Comparison of ENCODE assay signal across 37 cellular contexts in the genomic region with DNA sequence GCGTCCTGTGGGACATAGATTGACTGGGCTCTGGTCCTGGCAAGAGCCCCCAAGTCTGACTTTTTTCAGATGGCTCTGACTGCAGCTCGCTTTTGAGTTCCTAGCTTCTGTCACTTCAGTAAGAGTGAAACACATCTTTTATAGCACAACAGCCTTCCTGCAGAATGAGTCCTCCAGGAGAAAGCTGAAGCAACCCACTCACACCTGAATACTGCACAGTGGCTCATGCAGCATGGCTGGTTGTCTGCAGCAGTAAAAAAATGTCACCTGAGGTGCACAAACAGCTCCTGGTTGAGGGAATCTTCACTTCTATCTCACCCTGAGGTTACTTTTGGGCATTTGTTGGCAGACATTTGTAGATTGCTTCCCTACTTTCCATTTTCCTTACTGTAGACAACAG.
"Had no signal": no experiment of that assay in that cellular context is flagged by ENCODE, and none has a peak within 500 bp of the region (broad histone marks: within the 10 kb centered on the region; RNA-seq: fewer than 3 reads in every experiment).

No MANE protein-coding gene starts in this region.

- H3K27ac ChIP-seq: ascending aorta, cardiac muscle cell, WERI-Rb-1 had no signal

- H3K27me3 Mint-ChIP-seq: activated CD4-positive, alpha-beta memory T cell treated with anti-CD3 and anti-CD28 coated beads for 36 hours; activated CD4-positive, alpha-beta T cell treated with anti-CD3 and anti-CD28 coated beads for 36 hours; activated CD4-positive, alpha-beta T cell treated with anti-CD3 and anti-CD28 coated beads, Interleukin-2, amount 10 ng/mL, durations not matched to agents 24 days and 14 days; activated CD8-positive, alpha-beta T cell treated with anti-CD3 and anti-CD28 coated beads for 36 hours; activated naive CD4-positive, alpha-beta T cell treated with anti-CD3 and anti-CD28 coated beads, Interleukin-2, amount 10 ng/mL, durations not matched to agents 7 days and 5 days; activated naive CD4-positive, alpha-beta T cell treated with anti-CD3 and anti-CD28 coated beads, Interleukin-2, amount 50 U/mL, for 24 hours; activated naive CD8-positive, alpha-beta T cell treated with anti-CD3 and anti-CD28 coated beads, Interleukin-2, amount 10 ng/mL, durations not matched to agents 7 days and 5 days; activated naive CD8-positive, alpha-beta T cell treated with anti-CD3 and anti-CD28 coated beads, Interleukin-2, amount 50 U/mL, for 24 hours had no signal

- H3K4me3 Mint-ChIP-seq: activated CD4-positive, alpha-beta memory T cell treated with anti-CD3 and anti-CD28 coated beads for 36 hours; activated CD4-positive, alpha-beta T cell treated with anti-CD3 and anti-CD28 coated beads for 36 hours; activated CD4-positive, alpha-beta T cell treated with anti-CD3 and anti-CD28 coated beads, Interleukin-2, amount 10 ng/mL, durations not matched to agents 24 days and 14 days; activated CD8-positive, alpha-beta T cell treated with anti-CD3 and anti-CD28 coated beads for 36 hours; activated naive CD4-positive, alpha-beta T cell treated with anti-CD3 and anti-CD28 coated beads, Interleukin-2, amount 10 ng/mL, durations not matched to agents 7 days and 5 days; activated naive CD4-positive, alpha-beta T cell treated with anti-CD3 and anti-CD28 coated beads, Interleukin-2, amount 50 U/mL, for 24 hours; activated naive CD8-positive, alpha-beta T cell; activated naive CD8-positive, alpha-beta T cell treated with anti-CD3 and anti-CD28 coated beads, Interleukin-2, amount 10 ng/mL, durations not matched to agents 7 days and 5 days; activated naive CD8-positive, alpha-beta T cell treated with anti-CD3 and anti-CD28 coated beads, Interleukin-2, amount 50 U/mL, for 24 hours; activated T-cell treated with anti-CD3 and anti-CD28 coated beads, Interleukin-2, amount 50 U/mL, for 4 hours; activated T-cell treated with anti-CD3 and anti-CD28 coated beads, Interleukin-2, amount 50 U/mL, for 72 hours; brain; central memory CD8-positive, alpha-beta T cell; T-helper 1 cell treated with Interleukin-12 subunit alpha and Interleukin-12 subunit beta and Interleukin-4 antibody, amounts not matched to agents 30 μg/mL and 1 μg/mL, for 36 hours; T-helper 2 cell treated with Interferon-gamma antibody and Interleukin-4, amounts not matched to agents 5 μg/mL and 100 μg/mL, for 36 hours; WTC11 had no signal

- H3K4me1 Mint-ChIP-seq: activated CD4-positive, alpha-beta T cell treated with anti-CD3 and anti-CD28 coated beads for 36 hours; activated CD4-positive, alpha-beta T cell treated with anti-CD3 and anti-CD28 coated beads, Interleukin-2, amount 10 ng/mL, durations not matched to agents 24 days and 14 days; activated naive CD4-positive, alpha-beta T cell treated with anti-CD3 and anti-CD28 coated beads, Interleukin-2, amount 10 ng/mL, durations not matched to agents 7 days and 5 days; activated naive CD4-positive, alpha-beta T cell treated with anti-CD3 and anti-CD28 coated beads, Interleukin-2, amount 50 U/mL, for 24 hours; activated naive CD8-positive, alpha-beta T cell treated with anti-CD3 and anti-CD28 coated beads, Interleukin-2, amount 10 ng/mL, durations not matched to agents 7 days and 5 days; activated naive CD8-positive, alpha-beta T cell treated with anti-CD3 and anti-CD28 coated beads, Interleukin-2, amount 50 U/mL, for 24 hours; central memory CD8-positive, alpha-beta T cell had no signal

- H3K36me3 Mint-ChIP-seq: activated CD4-positive, alpha-beta memory T cell treated with anti-CD3 and anti-CD28 coated beads for 36 hours; activated naive CD4-positive, alpha-beta T cell treated with anti-CD3 and anti-CD28 coated beads, Interleukin-2, amount 10 ng/mL, durations not matched to agents 7 days and 5 days; activated naive CD4-positive, alpha-beta T cell treated with anti-CD3 and anti-CD28 coated beads, Interleukin-2, amount 50 U/mL, for 24 hours; activated naive CD8-positive, alpha-beta T cell; activated naive CD8-positive, alpha-beta T cell treated with anti-CD3 and anti-CD28 coated beads, Interleukin-2, amount 10 ng/mL, durations not matched to agents 7 days and 5 days; brain; WTC11 had no signal

- ATAC-seq: activated CD4-positive, alpha-beta T cell treated with anti-CD3 and anti-CD28 coated beads for 36 hours; activated CD4-positive, CD25-positive, alpha-beta regulatory T cell treated with anti-CD3 and anti-CD28 coated beads, Interleukin-2, amount 50 U/mL, for 24 hours; activated CD8-positive, alpha-beta T cell treated with anti-CD3 and anti-CD28 coated beads for 36 hours; activated naive CD8-positive, alpha-beta T cell treated with anti-CD3 and anti-CD28 coated beads, Interleukin-2, amount 50 U/mL, for 24 hours; activated T-cell treated with anti-CD3 and anti-CD28 coated beads, Interleukin-2, amount 50 U/mL, for 4 hours; activated T-cell treated with anti-CD3 and anti-CD28 coated beads, Interleukin-2, amount 50 U/mL, for 72 hours; WTC11 had no signal

- H3K27ac Mint-ChIP-seq: activated CD4-positive, alpha-beta memory T cell treated with anti-CD3 and anti-CD28 coated beads for 36 hours; activated CD4-positive, alpha-beta T cell treated with anti-CD3 and anti-CD28 coated beads for 36 hours; activated CD4-positive, alpha-beta T cell treated with anti-CD3 and anti-CD28 coated beads, Interleukin-2, amount 10 ng/mL, durations not matched to agents 24 days and 14 days; activated CD8-positive, alpha-beta T cell treated with anti-CD3 and anti-CD28 coated beads for 36 hours; activated naive CD4-positive, alpha-beta T cell treated with anti-CD3 and anti-CD28 coated beads, Interleukin-2, amount 10 ng/mL, durations not matched to agents 7 days and 5 days; activated naive CD4-positive, alpha-beta T cell treated with anti-CD3 and anti-CD28 coated beads, Interleukin-2, amount 50 U/mL, for 24 hours; activated naive CD8-positive, alpha-beta T cell; activated naive CD8-positive, alpha-beta T cell treated with anti-CD3 and anti-CD28 coated beads, Interleukin-2, amount 10 ng/mL, durations not matched to agents 7 days and 5 days; activated naive CD8-positive, alpha-beta T cell treated with anti-CD3 and anti-CD28 coated beads, Interleukin-2, amount 50 U/mL, for 24 hours; activated T-cell treated with anti-CD3 and anti-CD28 coated beads, Interleukin-2, amount 50 U/mL, for 72 hours; activated T-helper 2 cell treated with anti-CD3 and anti-CD28 coated beads, Interferon-gamma antibody, Interleukin-2, Interleukin-4, amounts not matched to agents 10 μg/mL and 5 μg/mL and 100 μg/mL, durations not matched to agents 14 hours and 24 hours and 36 hours; brain; T-helper 1 cell treated with Interleukin-12 subunit alpha and Interleukin-12 subunit beta and Interleukin-4 antibody, amounts not matched to agents 30 μg/mL and 1 μg/mL, for 36 hours; T-helper 2 cell treated with Interferon-gamma antibody and Interleukin-4, amounts not matched to agents 5 μg/mL and 100 μg/mL, for 36 hours; WTC11 had no signal

- DNase-seq: activated CD4-positive, alpha-beta memory T cell treated with anti-CD3 and anti-CD28 coated beads for 36 hours; activated CD4-positive, alpha-beta T cell treated with anti-CD3 and anti-CD28 coated beads for 1 hour; activated CD4-positive, alpha-beta T cell treated with anti-CD3 and anti-CD28 coated beads for 36 hours; activated CD4-positive, alpha-beta T cell treated with anti-CD3 and anti-CD28 coated beads, Interleukin-2, amount 10 ng/mL, durations not matched to agents 24 days and 14 days; activated CD4-positive, alpha-beta T cell treated with anti-CD3 and anti-CD28 coated beads, Interleukin-2, amount 50 U/mL, for 1 hour; activated CD4-positive, alpha-beta T cell treated with anti-CD3 and anti-CD28 coated beads, Interleukin-2, amount 50 U/mL, for 4 hours; activated CD4-positive, CD25-positive, alpha-beta regulatory T cell; activated CD8-positive, alpha-beta memory T cell treated with anti-CD3 and anti-CD28 coated beads, Interleukin-2, amount 50 U/mL, for 4 hours; activated CD8-positive, alpha-beta T cell treated with anti-CD3 and anti-CD28 coated beads for 36 hours; activated effector memory CD4-positive, alpha-beta T cell treated with Interleukin-2 at 50 U/mL for 16 hours; activated gamma-delta T cell; activated naive CD4-positive, alpha-beta T cell treated with anti-CD3 and anti-CD28 coated beads, Interleukin-2, amount 10 ng/mL, durations not matched to agents 7 days and 5 days; activated naive CD4-positive, alpha-beta T cell treated with Interleukin-2 at 50 U/mL for 16 hours; activated naive CD8-positive, alpha-beta T cell treated with anti-CD3 and anti-CD28 coated beads, Interleukin-2, amount 10 ng/mL, durations not matched to agents 7 days and 5 days; activated naive CD8-positive, alpha-beta T cell treated with anti-CD3 and anti-CD28 coated beads, Interleukin-2, amount 50 U/mL, for 24 hours; activated T-cell treated with anti-CD3 and anti-CD28 coated beads for 4 hours; activated T-cell treated with anti-CD3 and anti-CD28 coated beads, Interleukin-2, amount 50 U/mL, for 1 hour; activated T-cell treated with anti-CD3 and anti-CD28 coated beads, Interleukin-2, amount 50 U/mL, for 4 hours; activated T-cell treated with anti-CD3 and anti-CD28 coated beads, Interleukin-2, amount 50 U/mL, for 72 hours; amygdala; anterior cingulate cortex; cerebellar nuclear complex; T-helper 1 cell; T-helper 2 cell; T-helper 9 cell; WERI-Rb-1 had no signal

- H3K9me3 Mint-ChIP-seq: activated CD4-positive, alpha-beta memory T cell treated with anti-CD3 and anti-CD28 coated beads for 36 hours; activated CD4-positive, alpha-beta T cell treated with anti-CD3 and anti-CD28 coated beads, Interleukin-2, amount 10 ng/mL, durations not matched to agents 24 days and 14 days; activated CD8-positive, alpha-beta T cell treated with anti-CD3 and anti-CD28 coated beads for 36 hours; activated naive CD4-positive, alpha-beta T cell treated with anti-CD3 and anti-CD28 coated beads, Interleukin-2, amount 10 ng/mL, durations not matched to agents 7 days and 5 days; activated naive CD8-positive, alpha-beta T cell treated with anti-CD3 and anti-CD28 coated beads, Interleukin-2, amount 10 ng/mL, durations not matched to agents 7 days and 5 days; activated naive CD8-positive, alpha-beta T cell treated with anti-CD3 and anti-CD28 coated beads, Interleukin-2, amount 50 U/mL, for 24 hours; activated T-cell treated with anti-CD3 and anti-CD28 coated beads, Interleukin-2, amount 50 U/mL, for 4 hours; activated T-helper 2 cell treated with anti-CD3 and anti-CD28 coated beads, Interferon-gamma antibody, Interleukin-2, Interleukin-4, amounts not matched to agents 10 μg/mL and 5 μg/mL and 100 μg/mL, durations not matched to agents 14 hours and 24 hours and 36 hours; brain; T-helper 1 cell treated with Interleukin-12 subunit alpha and Interleukin-12 subunit beta and Interleukin-4 antibody, amounts not matched to agents 30 μg/mL and 1 μg/mL, for 36 hours; T-helper 2 cell treated with Interferon-gamma antibody and Interleukin-4, amounts not matched to agents 5 μg/mL and 100 μg/mL, for 36 hours; WTC11 had no signal
